Comparison of ENCODE assay signal across 12 cellular contexts in genomic region chr11:94924074-94925031, GRCh38. TPM values are rescaled to one million over a fixed set of nuclear protein-coding genes. Genes with fewer than 3 reads are reported as not detected.
DNase-seq lines count a peak whose midpoint lies in the region; ATAC-seq and TF ChIP-seq lines count a peak whose summit lies in the region.
"Had no signal": no experiment of that assay in that cellular context is flagged by ENCODE, and none has a peak within 500 bp of the region (broad histone marks: within the 10 kb centered on the region; RNA-seq: fewer than 3 reads in every experiment).

No MANE protein-coding gene starts in this region.

- peaks cover 8% of the 10 kb centered on the region for H3K36me3 Mint-ChIP-seq in activated naive CD4-positive, alpha-beta T cell treated with anti-CD3 and anti-CD28 coated beads for 36 hours (ENCODE audit: low read depth)
- H3K36me3 Mint-ChIP-seq in activated CD4-positive, alpha-beta memory T cell treated with anti-CD3 and anti-CD28 coated beads for 36 hours: peaks cover 9% of the 10 kb centered on the region
- peaks cover 0 to 4% (median 3%) of the 10 kb centered on the region in 3 donors for H3K36me3 Mint-ChIP-seq in immature natural killer cell

- H3K9me3 Mint-ChIP-seq in activated naive CD4-positive, alpha-beta T cell treated with anti-CD3 and anti-CD28 coated beads for 36 hours: peaks cover 11% of the 10 kb centered on the region
- peaks cover 13% of the 10 kb centered on the region for H3K9me3 Mint-ChIP-seq in activated CD4-positive, alpha-beta memory T cell treated with anti-CD3 and anti-CD28 coated beads for 36 hours
- H3K9me3 Mint-ChIP-seq in immature natural killer cell: no peaks in the 10 kb centered on the region

- CTCF ChIA-PET in activated naive CD4-positive, alpha-beta T cell treated with anti-CD3 and anti-CD28 coated beads for 36 hours (lab: Charles Lee): interaction anchor here (0.6 to 1.9 kb wide), 5 partner anchors 27 to 1539 kb away, joined by 3 to 7 read pairs (median 3); partner anchors contain the start of gene SRSF8
- CTCF ChIA-PET in activated CD4-positive, alpha-beta memory T cell treated with anti-CD3 and anti-CD28 coated beads for 36 hours (lab: Charles Lee): no interaction called here

- intact Hi-C loops in activated naive CD4-positive, alpha-beta T cell treated with anti-CD3 and anti-CD28 coated beads for 36 hours (cut with micrococcal nuclease): loop anchor here (1.0 to 2.0 kb wide), 2 partner anchors 49 to 142 kb away; partner anchors contain the start of genes CWC15, KDM4D and SRSF8
- intact Hi-C loops in activated CD4-positive, alpha-beta memory T cell treated with anti-CD3 and anti-CD28 coated beads for 36 hours (cut with micrococcal nuclease): loop anchor here (2.0 to 10.0 kb wide), 2 partner anchors 48 to 380 kb away; partner anchors contain the start of genes CWC15, FUT4 and KDM4D
- intact Hi-C loops in upper lobe of right lung (cut with DNase I): no loop called here
- intact Hi-C loops in posterior cingulate gyrus (cut with DNase I): no loop called here

- H3K27me3 ChIP-seq in upper lobe of right lung (no peaks in the 10 kb centered on the region), WERI-Rb-1 (ENCODE audit: insufficient read depth, low read depth, severe bottlenecking) (no peaks in the 10 kb centered on the region)

- POLR2A ChIA-PET in activated CD4-positive, alpha-beta memory T cell treated with anti-CD3 and anti-CD28 coated beads for 36 hours (lab: Charles Lee): no interaction called here

- H3K36me3 ChIP-seq in upper lobe of right lung (no peaks in the 10 kb centered on the region), WERI-Rb-1 (no peaks in the 10 kb centered on the region)
- H3K36me3 ChIP-seq: prostate gland had no signal

- H3K27ac ChIP-seq in upper lobe of right lung (peak overlapping the region; percentile 60), WERI-Rb-1 (no peak overlapping the region)
- H3K27ac ChIP-seq: prostate gland had no signal

- H3K4me3 ChIP-seq in upper lobe of right lung (no peak overlapping the region), WERI-Rb-1 (ENCODE audit: low read depth, low read length) (no peak overlapping the region)
- H3K4me3 ChIP-seq: prostate gland had no signal

- ATAC-seq in upper lobe of right lung: peak; percentile 10
- ATAC-seq in GM18517 (IDR thresholded peaks at IDR 0.05; ENCODE audit: unreplicated experiment): no peak
- ATAC-seq: left colon had no signal

- H3K9me3 ChIP-seq in upper lobe of right lung (no peaks in the 10 kb centered on the region), WERI-Rb-1 (ENCODE audit: severe bottlenecking) (no peaks in the 10 kb centered on the region)
- H3K9me3 ChIP-seq: prostate gland had no signal

- peak overlapping the region; percentile 19 for H3K4me3 Mint-ChIP-seq in activated naive CD4-positive, alpha-beta T cell treated with anti-CD3 and anti-CD28 coated beads for 36 hours
- H3K4me3 Mint-ChIP-seq in activated CD4-positive, alpha-beta memory T cell treated with anti-CD3 and anti-CD28 coated beads for 36 hours: peak overlapping the region; percentile 14
- H3K4me3 Mint-ChIP-seq in immature natural killer cell: peak overlapping the region; percentile 34 to 68 (median 51)

- TF ChIP-seq CTCF in upper lobe of right lung (IDR thresholded peaks at IDR 0.05): no peak
- TF ChIP-seq CTCF in WERI-Rb-1 (IDR thresholded peaks at IDR 0.05; ENCODE audit: low read depth, low read length): no peak

- peak; percentile 39 for DNase-seq in activated naive CD4-positive, alpha-beta T cell treated with anti-CD3 and anti-CD28 coated beads for 36 hours
- no peak for DNase-seq in activated naive CD4-positive, alpha-beta T cell treated with Interleukin-2 at 50 U/mL for 16 hours
- peak; percentile 20 for DNase-seq in activated CD4-positive, alpha-beta memory T cell treated with anti-CD3 and anti-CD28 coated beads for 36 hours
- DNase-seq in immature natural killer cell (peak; percentile 10 to 36 (median 32)), upper lobe of right lung (no peak), WERI-Rb-1 (no peak), posterior cingulate gyrus (no peak)
- DNase-seq: GDM1; left colon; stimulated activated CD4-positive, alpha-beta T cell treated with anti-CD3 and anti-CD28 coated beads, Interleukin-4, amount 100 ng/mL, for 4 hours had no signal

- H3K4me1 Mint-ChIP-seq in activated naive CD4-positive, alpha-beta T cell treated with anti-CD3 and anti-CD28 coated beads for 36 hours (ENCODE audit: low read depth): peaks cover 42% of the 10 kb centered on the region
- peaks cover 27% of the 10 kb centered on the region for H3K4me1 Mint-ChIP-seq in activated CD4-positive, alpha-beta memory T cell treated with anti-CD3 and anti-CD28 coated beads for 36 hours (ENCODE audit: low read depth)
- H3K4me1 Mint-ChIP-seq in immature natural killer cell: peaks cover 27% of the 10 kb centered on the region in 2 donors

- no peaks in the 10 kb centered on the region for H3K27me3 Mint-ChIP-seq in activated naive CD4-positive, alpha-beta T cell treated with anti-CD3 and anti-CD28 coated beads for 36 hours (ENCODE audit: low read depth)
- no peaks in the 10 kb centered on the region for H3K27me3 Mint-ChIP-seq in activated CD4-positive, alpha-beta memory T cell treated with anti-CD3 and anti-CD28 coated beads for 36 hours
- H3K27me3 Mint-ChIP-seq in immature natural killer cell (ENCODE audit: low read depth in 3 of 3): peaks cover 0 to 5% (median 0%) of the 10 kb centered on the region in 3 donors

- peak overlapping the region; percentile 51 for H3K27ac Mint-ChIP-seq in activated naive CD4-positive, alpha-beta T cell treated with anti-CD3 and anti-CD28 coated beads for 36 hours
- H3K27ac Mint-ChIP-seq in activated CD4-positive, alpha-beta memory T cell treated with anti-CD3 and anti-CD28 coated beads for 36 hours: peak overlapping the region; percentile 65
- H3K27ac Mint-ChIP-seq in immature natural killer cell: peak overlapping the region; percentile 67 to 91 (median 84)

- H3K4me1 ChIP-seq in upper lobe of right lung: peaks cover 49% of the 10 kb centered on the region

RNA-seq across cellular contexts. Expression of gene CWC15, which starts 49.0 kb away (rescaled TPM):
- 10 to 100 TPM; 70.6 to 72.3 TPM for total RNA-seq in activated naive CD4-positive, alpha-beta T cell treated with anti-CD3 and anti-CD28 coated beads for 36 hours
- total RNA-seq in activated CD4-positive, alpha-beta memory T cell treated with anti-CD3 and anti-CD28 coated beads for 36 hours: 10 to 100 TPM; 65.9 to 67.1 TPM
- 10 to 100 TPM; 40.4 to 48.7 (median 47.2) TPM for polyA plus RNA-seq in immature natural killer cell
- 53.9 TPM for total RNA-seq in upper lobe of right lung

RNA-seq across cellular contexts. Expression of gene KDM4D, which starts 49.2 kb away (rescaled TPM):
- 1 to 10 TPM; 1.7 to 2.1 TPM for total RNA-seq in activated naive CD4-positive, alpha-beta T cell treated with anti-CD3 and anti-CD28 coated beads for 36 hours
- total RNA-seq in activated CD4-positive, alpha-beta memory T cell treated with anti-CD3 and anti-CD28 coated beads for 36 hours: 1 to 10 TPM; 1.4 to 1.6 TPM
- polyA plus RNA-seq in immature natural killer cell: under 1 TPM in 2 of 3 donors, not detected in 1; 0.10 to 0.22 TPM
- 0.52 TPM for total RNA-seq in upper lobe of right lung

Comparison
In these comparisons a context has a peak if more than half of its experiments do, and no peak if none do; other contexts are left out.
1. DNase-seq: peak in activated naive CD4-positive, alpha-beta T cell treated with anti-CD3 and anti-CD28 coated beads for 36 hours (single experiment), activated CD4-positive, alpha-beta memory T cell treated with anti-CD3 and anti-CD28 coated beads for 36 hours (single experiment) and immature natural killer cell (3 of 3); none in activated naive CD4-positive, alpha-beta T cell treated with Interleukin-2 at 50 U/mL for 16 hours (single experiment), upper lobe of right lung (single experiment), WERI-Rb-1 (single experiment) and posterior cingulate gyrus (0 of 10).
2. intact Hi-C loops: an anchor here in activated naive CD4-positive, alpha-beta T cell treated with anti-CD3 and anti-CD28 coated beads for 36 hours (1.0 to 2.0 kb wide) and activated CD4-positive, alpha-beta memory T cell treated with anti-CD3 and anti-CD28 coated beads for 36 hours (2.0 to 10.0 kb wide); none called in upper lobe of right lung and posterior cingulate gyrus.
3. Peak in every context shown above with its lines, with median percentiles within 50 percentile points of each other: H3K27ac Mint-ChIP-seq and H3K4me3 Mint-ChIP-seq.